Comparison of ENCODE assay signal across 19 cellular contexts in the genomic region with DNA sequence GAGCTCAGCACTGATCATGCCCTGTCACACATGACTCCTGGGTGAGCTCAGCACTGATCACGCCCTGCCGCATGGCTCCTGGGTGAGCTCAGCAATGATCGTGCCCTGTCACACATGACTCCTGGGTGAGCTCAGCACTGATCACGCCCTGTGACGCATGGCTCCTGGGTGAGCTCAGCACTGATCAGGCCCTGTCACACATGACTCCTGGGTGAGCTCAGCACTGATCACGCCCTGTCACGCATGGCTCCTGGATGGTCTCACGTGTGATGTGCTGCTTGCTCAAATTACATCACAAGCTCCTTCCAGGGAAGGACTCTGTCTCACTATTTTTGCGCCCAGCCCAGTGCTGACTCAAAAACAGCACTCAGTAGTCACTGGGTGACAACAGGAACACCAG.
DNase-seq lines count a peak whose midpoint lies in the region; ATAC-seq and TF ChIP-seq lines count a peak whose summit lies in the region.
"Had no signal": no experiment of that assay in that cellular context is flagged by ENCODE, and none has a peak within 500 bp of the region (broad histone marks: within the 10 kb centered on the region; RNA-seq: fewer than 3 reads in every experiment).

No MANE protein-coding gene starts in this region.

- peaks cover 0 to 67% of the 10 kb centered on the region in 2 donors for H3K36me3 ChIP-seq in gastrocnemius medialis
- H3K36me3 ChIP-seq: SJCRH30 had no signal

- H3K27me3 Mint-ChIP-seq in activated CD4-positive, alpha-beta memory T cell treated with anti-CD3 and anti-CD28 coated beads, Interleukin-2, amount 10 ng/mL, durations not matched to agents 7 days and 5 days = no peaks in the 10 kb centered on the region
- H3K27me3 Mint-ChIP-seq: IgD-negative memory B cell had no signal

- CTCF ChIA-PET in activated CD4-positive, alpha-beta memory T cell treated with anti-CD3 and anti-CD28 coated beads, Interleukin-2, amount 10 ng/mL, durations not matched to agents 7 days and 5 days (lab: Charles Lee) = interaction anchor here (1.0 kb wide), 1 partner anchor 23 kb away, joined by 3 read pairs; no protein-coding TSS in a partner anchor

- no peak overlapping the region for H3K4me3 ChIP-seq in gastrocnemius medialis
- H3K4me3 ChIP-seq: BLaER1, SJCRH30 had no signal

- intact Hi-C loops in left ventricle myocardium superior (cut with micrococcal nuclease) = no loop called here
- intact Hi-C loops in Right ventricle myocardium inferior (cut with DNase I) = no loop called here
- intact Hi-C loops in gastrocnemius medialis (cut with DNase I; ENCODE audit: low total_unique reads) = loop anchor here (5.0 kb wide), 1 partner anchor 254 kb away; no protein-coding TSS in a partner anchor

- no peaks in the 10 kb centered on the region for H3K27me3 ChIP-seq in gastrocnemius medialis
- H3K27me3 ChIP-seq: BLaER1, SJCRH30 had no signal

- POLR2A ChIA-PET in activated CD4-positive, alpha-beta memory T cell treated with anti-CD3 and anti-CD28 coated beads, Interleukin-2, amount 10 ng/mL, durations not matched to agents 7 days and 5 days (lab: Charles Lee) = no interaction called here

- no peaks in the 10 kb centered on the region for H3K9me3 Mint-ChIP-seq in activated CD4-positive, alpha-beta memory T cell treated with anti-CD3 and anti-CD28 coated beads, Interleukin-2, amount 10 ng/mL, durations not matched to agents 7 days and 5 days
- H3K9me3 Mint-ChIP-seq: IgD-negative memory B cell had no signal

- peaks cover 66% of the 10 kb centered on the region for H3K36me3 Mint-ChIP-seq in activated CD4-positive, alpha-beta memory T cell treated with anti-CD3 and anti-CD28 coated beads, Interleukin-2, amount 10 ng/mL, durations not matched to agents 7 days and 5 days (ENCODE audit: low read depth)

- H3K4me3 Mint-ChIP-seq in activated CD4-positive, alpha-beta memory T cell treated with anti-CD3 and anti-CD28 coated beads, Interleukin-2, amount 10 ng/mL, durations not matched to agents 7 days and 5 days = no peak overlapping the region
- H3K4me3 Mint-ChIP-seq: IgD-negative memory B cell had no signal

- DNase-seq in left ventricle myocardium superior = peak; percentile 8
- DNase-seq in Right ventricle myocardium inferior (ENCODE audit: missing footprints) = no peak
- DNase-seq in activated CD4-positive, alpha-beta memory T cell treated with anti-CD3 and anti-CD28 coated beads, Interleukin-2, amount 10 ng/mL, durations not matched to agents 7 days and 5 days = no peak
- peak; percentile 27 to 59 for DNase-seq in erythroblast (lab: John Stamatoyannopoulos, UW)
- DNase-seq in gastrocnemius medialis = no peak
- DNase-seq in pons (ENCODE audit: low spot score) = no peak
- DNase-seq in Ammon's horn (ENCODE audit: low spot score) = no peak
- DNase-seq: DMS79 treated with DMSO at 0.1 percent for 48 hours, Karpas-422, NCI-H1436, NCI-H2029, NCI-H345, NCI-H524 treated with DMSO at 0.1 percent for 48 hours, PC-3, SJCRH30 had no signal

- peak overlapping the region; percentile 17 to 93 (median 58) for H3K27ac ChIP-seq in gastrocnemius medialis
- H3K27ac ChIP-seq: BLaER1, RWPE1, SJCRH30 had no signal

- in situ Hi-C loops in gastrocnemius medialis (cut with MboI; ENCODE audit: low sequenced_read_pairs in 4 of 4) = no loop called here

- H3K4me1 Mint-ChIP-seq in activated CD4-positive, alpha-beta memory T cell treated with anti-CD3 and anti-CD28 coated beads, Interleukin-2, amount 10 ng/mL, durations not matched to agents 7 days and 5 days = peaks cover 26% of the 10 kb centered on the region
- H3K4me1 Mint-ChIP-seq: IgD-negative memory B cell had no signal

- peak overlapping the region; percentile 1 for H3K27ac Mint-ChIP-seq in activated CD4-positive, alpha-beta memory T cell treated with anti-CD3 and anti-CD28 coated beads, Interleukin-2, amount 10 ng/mL, durations not matched to agents 7 days and 5 days
- H3K27ac Mint-ChIP-seq: IgD-negative memory B cell had no signal

- no peak for TF ChIP-seq CTCF in gastrocnemius medialis (IDR thresholded peaks at IDR 0.05 in 4 of 5, conservative IDR thresholded peaks at IDR 0.05 in 1 of 5)

- TF ChIP-seq POLR2A in erythroblast (IDR thresholded peaks at IDR 0.05; ENCODE audit: low read length) = no peak
- no peak for TF ChIP-seq POLR2A in gastrocnemius medialis (IDR thresholded peaks at IDR 0.05)

- H3K9me3 ChIP-seq in gastrocnemius medialis = no peaks in the 10 kb centered on the region
- H3K9me3 ChIP-seq: BLaER1 had no signal

- no peaks in the 10 kb centered on the region for H3K4me1 ChIP-seq in gastrocnemius medialis
- H3K4me1 ChIP-seq: SJCRH30 had no signal

- ATAC-seq in left ventricle myocardium superior (no peak), Right ventricle myocardium inferior (no peak), gastrocnemius medialis (peak; percentile 23 to 36), GM21786 (IDR thresholded peaks at IDR 0.05; ENCODE audit: unreplicated experiment) (no peak)
- ATAC-seq: PC-3 had no signal

Comparison
In these comparisons a context has a peak if more than half of its experiments do, and no peak if none do; other contexts are left out.
1. DNase-seq: peak in left ventricle myocardium superior (single experiment) and erythroblast (2 of 2); none in Right ventricle myocardium inferior (single experiment), activated CD4-positive, alpha-beta memory T cell treated with anti-CD3 and anti-CD28 coated beads, Interleukin-2, amount 10 ng/mL, durations not matched to agents 7 days and 5 days (single experiment), gastrocnemius medialis (0 of 2), pons (single experiment) and Ammon's horn (single experiment).
2. ATAC-seq: peak in gastrocnemius medialis (2 of 2); none in left ventricle myocardium superior (single experiment), Right ventricle myocardium inferior (single experiment) and GM21786 (single experiment).